24 cellular contexts compared by ENCODE assay signal in the genomic region with DNA sequence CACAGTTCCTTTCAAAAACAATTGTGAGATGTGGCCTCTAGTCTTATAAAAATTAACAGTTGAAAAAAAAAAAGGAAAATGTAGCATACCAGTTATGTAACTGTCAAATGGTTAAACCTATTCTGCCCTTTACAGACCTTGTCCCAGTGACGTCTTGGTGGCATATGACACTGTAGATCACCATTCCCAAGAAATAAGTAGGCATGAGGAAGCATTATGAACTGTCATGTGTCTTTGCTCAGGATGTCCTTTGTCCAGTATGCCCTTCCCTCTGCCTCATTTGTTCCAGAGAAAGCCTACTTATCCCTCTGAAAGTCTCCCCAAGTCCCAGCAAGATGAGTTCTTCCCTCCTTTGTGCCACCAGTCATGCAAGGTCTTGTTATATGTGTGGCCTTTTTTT.
"Had no signal": no experiment of that assay in that cellular context is flagged by ENCODE, and none has a peak within 500 bp of the region (broad histone marks: within the 10 kb centered on the region; RNA-seq: fewer than 3 reads in every experiment).

No MANE protein-coding gene starts in this region.

- H3K9me3 Mint-ChIP-seq: activated CD4-positive, alpha-beta memory T cell treated with anti-CD3 and anti-CD28 coated beads, Interleukin-2, amount 10 ng/mL, durations not matched to agents 7 days and 5 days; activated CD4-positive, alpha-beta T cell treated with anti-CD3 and anti-CD28 coated beads, Interleukin-2, amount 10 ng/mL, durations not matched to agents 7 days and 5 days; activated naive CD4-positive, alpha-beta T cell treated with anti-CD3 and anti-CD28 coated beads, Interleukin-2, amount 10 ng/mL, durations not matched to agents 7 days and 5 days; activated naive CD8-positive, alpha-beta T cell treated with anti-CD3 and anti-CD28 coated beads, Interleukin-2, amount 10 ng/mL, durations not matched to agents 7 days and 5 days; activated T-cell treated with anti-CD3 and anti-CD28 coated beads, Interleukin-2, amount 50 U/mL, for 24 hours; effector memory CD8-positive, alpha-beta T cell; WTC11 had no signal

- H3K27me3 Mint-ChIP-seq: activated CD4-positive, alpha-beta memory T cell treated with anti-CD3 and anti-CD28 coated beads, Interleukin-2, amount 10 ng/mL, durations not matched to agents 7 days and 5 days; activated CD4-positive, alpha-beta T cell treated with anti-CD3 and anti-CD28 coated beads, Interleukin-2, amount 10 ng/mL, durations not matched to agents 7 days and 5 days; activated naive CD4-positive, alpha-beta T cell treated with anti-CD3 and anti-CD28 coated beads, Interleukin-2, amount 10 ng/mL, durations not matched to agents 7 days and 5 days; activated T-cell treated with anti-CD3 and anti-CD28 coated beads, Interleukin-2, amount 50 U/mL, for 24 hours; effector memory CD8-positive, alpha-beta T cell; T-helper 17 cell had no signal

- H3K4me3 Mint-ChIP-seq: activated CD4-positive, alpha-beta memory T cell treated with anti-CD3 and anti-CD28 coated beads, Interleukin-2, amount 10 ng/mL, durations not matched to agents 7 days and 5 days; activated CD4-positive, alpha-beta T cell treated with anti-CD3 and anti-CD28 coated beads, Interleukin-2, amount 10 ng/mL, durations not matched to agents 7 days and 5 days; activated naive CD4-positive, alpha-beta T cell treated with anti-CD3 and anti-CD28 coated beads, Interleukin-2, amount 10 ng/mL, durations not matched to agents 7 days and 5 days; activated naive CD8-positive, alpha-beta T cell treated with anti-CD3 and anti-CD28 coated beads, Interleukin-2, amount 10 ng/mL, durations not matched to agents 7 days and 5 days; activated T-cell treated with anti-CD3 and anti-CD28 coated beads, Interleukin-2, amount 50 U/mL, for 24 hours; effector memory CD8-positive, alpha-beta T cell; T-helper 17 cell; WTC11 had no signal

- DNase-seq: activated CD4-positive, alpha-beta memory T cell treated with anti-CD3 and anti-CD28 coated beads, Interleukin-2, amount 10 ng/mL, durations not matched to agents 7 days and 5 days; activated CD4-positive, alpha-beta T cell treated with anti-CD3 and anti-CD28 coated beads for 1 hour; activated CD4-positive, alpha-beta T cell treated with anti-CD3 and anti-CD28 coated beads, Interleukin-2, amount 10 ng/mL, durations not matched to agents 7 days and 5 days; activated CD8-positive, alpha-beta memory T cell treated with anti-CD3 and anti-CD28 coated beads, Interleukin-2, amount 50 U/mL, for 48 hours; activated gamma-delta T cell; activated naive CD4-positive, alpha-beta T cell treated with anti-CD3 and anti-CD28 coated beads, Interleukin-2, amount 10 ng/mL, durations not matched to agents 7 days and 5 days; activated naive CD8-positive, alpha-beta T cell treated with anti-CD3 and anti-CD28 coated beads, Interleukin-2, amount 10 ng/mL, durations not matched to agents 7 days and 5 days; activated T-cell treated with anti-CD3 and anti-CD28 coated beads, Interleukin-2, amount 50 U/mL, for 24 hours; caudate nucleus; cortex of kidney; effector memory CD8-positive, alpha-beta T cell; erythroblast; heart right ventricle; kidney glomerular epithelial cell; left ventricle myocardium inferior; mucosa of descending colon; occipital lobe; right lobe of liver; stimulated activated CD4-positive, alpha-beta T cell treated with anti-CD3 and anti-CD28 coated beads, Interleukin-2, amount 100 ng/mL, for 48 hours; stimulated activated naive CD8-positive, alpha-beta T cell treated with anti-CD3 and anti-CD28 coated beads, Interleukin-15, Interleukin-2, amounts not matched to agents 100 U/mL and 50 U/mL, for 24 hours; T-helper 17 cell; testis; transverse colon had no signal

- H3K36me3 Mint-ChIP-seq: activated naive CD4-positive, alpha-beta T cell treated with anti-CD3 and anti-CD28 coated beads, Interleukin-2, amount 10 ng/mL, durations not matched to agents 7 days and 5 days; WTC11 had no signal

- H3K27ac Mint-ChIP-seq: activated CD4-positive, alpha-beta memory T cell treated with anti-CD3 and anti-CD28 coated beads, Interleukin-2, amount 10 ng/mL, durations not matched to agents 7 days and 5 days; activated CD4-positive, alpha-beta T cell treated with anti-CD3 and anti-CD28 coated beads, Interleukin-2, amount 10 ng/mL, durations not matched to agents 7 days and 5 days; activated naive CD4-positive, alpha-beta T cell treated with anti-CD3 and anti-CD28 coated beads, Interleukin-2, amount 10 ng/mL, durations not matched to agents 7 days and 5 days; activated naive CD8-positive, alpha-beta T cell treated with anti-CD3 and anti-CD28 coated beads, Interleukin-2, amount 10 ng/mL, durations not matched to agents 7 days and 5 days; activated T-cell treated with anti-CD3 and anti-CD28 coated beads, Interleukin-2, amount 50 U/mL, for 24 hours; effector memory CD8-positive, alpha-beta T cell; T-helper 17 cell; WTC11 had no signal

- ATAC-seq: effector memory CD8-positive, alpha-beta T cell; mucosa of descending colon; right lobe of liver; stimulated activated naive CD8-positive, alpha-beta T cell treated with anti-CD3 and anti-CD28 coated beads, Interleukin-15, Interleukin-2, amounts not matched to agents 100 U/mL and 50 U/mL, for 24 hours; T-helper 17 cell had no signal
